Comparison of ENCODE assay signal across 1 cellular context in genomic region chr10:123136221-123136805, GRCh38.
A peak's percentile ranks its signal among the peaks of the same experiment; 100 is the strongest.
TF ChIP-seq lines count a peak whose summit lies in the region.

No MANE protein-coding gene starts in this region.

TF ChIP-seq in HepG2, 621 proteins besides CTCF, POLR2A, EP300 and RAD21:
- TF ChIP-seq ZFY (CRISPR knock-in tag; IDR thresholded peaks at IDR 0.05) (0 out of 2 replicates have a peak, but pooled peaks have one; percentile 4), EZH2 (conservative IDR thresholded peaks at IDR 0.05; ENCODE audit: low read depth, low read length) (peak; percentile 83), CBX2 (IDR thresholded peaks at IDR 0.05; ENCODE audit: low read depth, low read length) (peak; percentile 59; the same call in 1 of the 2 replicates), CBX2 (CRISPR knock-in tag; IDR thresholded peaks at IDR 0.05; ENCODE audit: low read depth) (no peak), ZNF354B (CRISPR knock-in tag; IDR thresholded peaks at IDR 0.05) (no peak)
